ENCODE assay signal across 16 cellular contexts in genomic region chr19:48986211-48986610, GRCh38. TPM values are rescaled to one million over a fixed set of nuclear protein-coding genes. Genes with fewer than 3 reads are reported as not detected.
"Had no signal": no experiment of that assay in that cellular context is flagged by ENCODE, and none has a peak within 500 bp of the region (broad histone marks: within the 10 kb centered on the region; RNA-seq: fewer than 3 reads in every experiment).

No MANE protein-coding gene starts in this region.

- ATAC-seq: esophagus mucosa, left colon, sciatic nerve had no signal

- H3K9me3 ChIP-seq: spleen had no signal

- H3K27me3 ChIP-seq: spleen had no signal

- DNase-seq: activated CD4-positive, alpha-beta T cell treated with anti-CD3 and anti-CD28 coated beads, Interleukin-2, amount 50 U/mL, for 4 hours; activated CD4-positive, CD25-positive, alpha-beta regulatory T cell treated with anti-CD3 and anti-CD28 coated beads, Interleukin-2, amount 50 U/mL, for 72 hours; activated naive CD4-positive, alpha-beta T cell; activated naive CD8-positive, alpha-beta T cell treated with anti-CD3 and anti-CD28 coated beads, Interleukin-2, amount 10 ng/mL, durations not matched to agents 7 days and 5 days; activated T-cell treated with anti-CD3 and anti-CD28 coated beads for 4 hours; left colon; nephron progenitor cell; spleen; T1000 had no signal

- H3K4me3 ChIP-seq: coronary artery, lung, spleen had no signal

- H3K27ac ChIP-seq: coronary artery, spleen had no signal

RNA-seq across cellular contexts. Expression of gene LHB, which starts 30.7 kb away (rescaled TPM):
- total RNA-seq: activated naive CD8-positive, alpha-beta T cell treated with anti-CD3 and anti-CD28 coated beads, Interleukin-2, amount 10 ng/mL, durations not matched to agents 7 days and 5 days; esophagus mucosa; left colon; mesothelial cell of epicardium; osteocyte; sciatic nerve; temporal lobe had no signal
